ENCODE assay signal across 28 cellular contexts in genomic region chr3:39423571-39423970, GRCh38. TPM values are rescaled to one million over a fixed set of nuclear protein-coding genes. Genes with fewer than 3 reads are reported as not detected.
"Had no signal": no experiment of that assay in that cellular context is flagged by ENCODE, and none has a peak within 500 bp of the region (broad histone marks: within the 10 kb centered on the region; RNA-seq: fewer than 3 reads in every experiment).

No MANE protein-coding gene starts in this region.

- H3K9ac ChIP-seq: SK-N-SH had no signal

- H3K4me2 ChIP-seq: SK-N-SH had no signal

- H3K9me3 ChIP-seq: SK-N-SH had no signal

- H3K27ac ChIP-seq: RWPE1 had no signal

- DNase-seq: IMR-90, Karpas-422, KG1, MV-4-11, NCI-H1048, NCI-H1105, NCI-H1417, NCI-H1436 treated with DMSO at 0.1 percent for 48 hours, NCI-H1694, NCI-H187 treated with DMSO at 0.1 percent for 48 hours, NCI-H2029 treated with DMSO at 0.1 percent for 48 hours, NCI-H2171, NCI-H226, NCI-H446, NCI-H510A, NCI-H524 treated with DMSO at 0.1 percent for 48 hours, NCI-H69, NCI-H774, PC-3, SHP77, SK-N-SH, SW 1271 had no signal

- ATAC-seq: HepG2, Panc1, PC-3 had no signal

RNA-seq across cellular contexts. Expression of gene MOBP, which starts 43.9 kb away (rescaled TPM):
- total RNA-seq: HepG2, HT1080, IMR-90, M059J, PC-3, SK-MEL-5 had no signal
- polyA plus RNA-seq: HepG2, IMR-90, SK-N-SH had no signal
